In the genomic region with DNA sequence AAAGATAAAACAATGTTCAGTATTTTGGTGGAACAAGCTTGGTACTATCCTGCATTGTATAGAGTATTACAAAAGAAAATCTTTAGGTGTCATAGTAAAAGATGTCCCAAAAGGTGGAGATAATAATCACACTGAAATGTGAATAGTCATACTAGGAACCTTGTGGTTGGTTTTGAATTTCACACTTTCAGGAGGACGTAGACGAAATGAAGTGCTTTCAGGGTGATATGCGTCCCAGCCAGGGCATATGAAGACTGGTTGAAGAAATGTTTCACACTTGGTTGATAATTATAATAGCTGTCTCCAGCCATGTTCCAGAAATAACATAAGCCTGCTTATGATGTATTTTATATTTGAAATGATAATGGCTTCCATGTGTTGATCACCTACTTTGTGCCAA, we compare ENCODE assay signal across 13 cellular contexts.
DNase-seq lines count a peak whose midpoint lies in the region; ATAC-seq and TF ChIP-seq lines count a peak whose summit lies in the region.
"Had no signal": no experiment of that assay in that cellular context is flagged by ENCODE, and none has a peak within 500 bp of the region (broad histone marks: within the 10 kb centered on the region; RNA-seq: fewer than 3 reads in every experiment).

No MANE protein-coding gene starts in this region.

- H3K27ac Mint-ChIP-seq in activated CD4-positive, alpha-beta memory T cell treated with anti-CD3 and anti-CD28 coated beads for 36 hours, result no peak overlapping the region
- H3K27ac Mint-ChIP-seq: CD4-positive, alpha-beta T cell; T-helper 1 cell treated with Interleukin-12 subunit alpha and Interleukin-12 subunit beta and Interleukin-4 antibody, amounts not matched to agents 30 μg/mL and 1 μg/mL, for 36 hours had no signal

- TF ChIP-seq CTCF in lower leg skin (IDR thresholded peaks at IDR 0.05), result no peak

- 85 to 90% methylated on average over 3 of the region's 3 CpGs for WGBS in lower leg skin, 2 donors

- peaks cover 20% of the 10 kb centered on the region for H3K4me1 Mint-ChIP-seq in activated CD4-positive, alpha-beta memory T cell treated with anti-CD3 and anti-CD28 coated beads for 36 hours (ENCODE audit: low read depth)

- peaks cover 10% of the 10 kb centered on the region for H3K36me3 Mint-ChIP-seq in activated CD4-positive, alpha-beta memory T cell treated with anti-CD3 and anti-CD28 coated beads for 36 hours

- peak; percentile 28 for DNase-seq in activated CD4-positive, alpha-beta memory T cell treated with anti-CD3 and anti-CD28 coated beads for 36 hours
- DNase-seq in HuH-7.5 (ENCODE audit: low spot score) (no peak), germinal center (ENCODE audit: low spot score) (no peak), epidermal melanocyte (ENCODE audit: insufficient read length, low spot score) (no peak), lower leg skin (ENCODE audit: low spot score in 2 of 2) (no peak)
- DNase-seq: CD4-positive, alpha-beta T cell; occipital lobe; stimulated activated CD4-positive, alpha-beta T cell treated with anti-CD3 and anti-CD28 coated beads, Interleukin-4, amount 100 ng/mL, for 24 hours had no signal

- H3K4me3 ChIP-seq in lower leg skin (ENCODE audit: low read depth, poor library complexity, severe bottlenecking), result no peak overlapping the region
- H3K4me3 ChIP-seq: suprapubic skin had no signal

- POLR2A ChIA-PET in activated CD4-positive, alpha-beta memory T cell treated with anti-CD3 and anti-CD28 coated beads for 36 hours (lab: Charles Lee), result interaction anchor here (1.1 to 1.3 kb wide), 2 partner anchors 61 to 439 kb away, joined by 3 to 4 read pairs; partner anchors contain the start of genes CEP250 and SCAND1

- H3K4me3 Mint-ChIP-seq in activated CD4-positive, alpha-beta memory T cell treated with anti-CD3 and anti-CD28 coated beads for 36 hours, result no peak overlapping the region
- H3K4me3 Mint-ChIP-seq: CD4-positive, alpha-beta T cell; T-helper 1 cell treated with Interleukin-12 subunit alpha and Interleukin-12 subunit beta and Interleukin-4 antibody, amounts not matched to agents 30 μg/mL and 1 μg/mL, for 36 hours had no signal

- ATAC-seq in GM18502 (IDR thresholded peaks at IDR 0.05; ENCODE audit: poor library complexity, unreplicated experiment), result peak; percentile 82
- peak; percentile 68 for ATAC-seq in GM19438 (IDR thresholded peaks at IDR 0.05; ENCODE audit: low read depth, unreplicated experiment)
- ATAC-seq in HG02943 (IDR thresholded peaks at IDR 0.05; ENCODE audit: low read depth, unreplicated experiment), result peak; percentile 86

- no peak for TF ChIP-seq POLR2A in lower leg skin (IDR thresholded peaks at IDR 0.05)

- H3K27me3 Mint-ChIP-seq in activated CD4-positive, alpha-beta memory T cell treated with anti-CD3 and anti-CD28 coated beads for 36 hours, result no peaks in the 10 kb centered on the region
- H3K27me3 Mint-ChIP-seq: CD4-positive, alpha-beta T cell had no signal

- CTCF ChIA-PET in activated CD4-positive, alpha-beta memory T cell treated with anti-CD3 and anti-CD28 coated beads for 36 hours (lab: Charles Lee), result interaction anchor here (1.0 to 2.2 kb wide), 3 partner anchors 10 to 293 kb away, joined by 3 to 7 read pairs (median 3); partner anchors contain the start of gene SCAND1

- intact Hi-C loops in activated CD4-positive, alpha-beta memory T cell treated with anti-CD3 and anti-CD28 coated beads for 36 hours (cut with micrococcal nuclease), result no loop called here
- intact Hi-C loops in lower leg skin (cut with DNase I; ENCODE audit: low total_unique reads), result loop anchor here (2.0 kb wide), 1 partner anchor 41 kb away; no protein-coding TSS in a partner anchor

- H3K9me3 Mint-ChIP-seq in activated CD4-positive, alpha-beta memory T cell treated with anti-CD3 and anti-CD28 coated beads for 36 hours, result no peaks in the 10 kb centered on the region
- H3K9me3 Mint-ChIP-seq: CD4-positive, alpha-beta T cell; T-helper 1 cell treated with Interleukin-12 subunit alpha and Interleukin-12 subunit beta and Interleukin-4 antibody, amounts not matched to agents 30 μg/mL and 1 μg/mL, for 36 hours had no signal
